9 cellular contexts compared by ENCODE assay signal in the genomic region with DNA sequence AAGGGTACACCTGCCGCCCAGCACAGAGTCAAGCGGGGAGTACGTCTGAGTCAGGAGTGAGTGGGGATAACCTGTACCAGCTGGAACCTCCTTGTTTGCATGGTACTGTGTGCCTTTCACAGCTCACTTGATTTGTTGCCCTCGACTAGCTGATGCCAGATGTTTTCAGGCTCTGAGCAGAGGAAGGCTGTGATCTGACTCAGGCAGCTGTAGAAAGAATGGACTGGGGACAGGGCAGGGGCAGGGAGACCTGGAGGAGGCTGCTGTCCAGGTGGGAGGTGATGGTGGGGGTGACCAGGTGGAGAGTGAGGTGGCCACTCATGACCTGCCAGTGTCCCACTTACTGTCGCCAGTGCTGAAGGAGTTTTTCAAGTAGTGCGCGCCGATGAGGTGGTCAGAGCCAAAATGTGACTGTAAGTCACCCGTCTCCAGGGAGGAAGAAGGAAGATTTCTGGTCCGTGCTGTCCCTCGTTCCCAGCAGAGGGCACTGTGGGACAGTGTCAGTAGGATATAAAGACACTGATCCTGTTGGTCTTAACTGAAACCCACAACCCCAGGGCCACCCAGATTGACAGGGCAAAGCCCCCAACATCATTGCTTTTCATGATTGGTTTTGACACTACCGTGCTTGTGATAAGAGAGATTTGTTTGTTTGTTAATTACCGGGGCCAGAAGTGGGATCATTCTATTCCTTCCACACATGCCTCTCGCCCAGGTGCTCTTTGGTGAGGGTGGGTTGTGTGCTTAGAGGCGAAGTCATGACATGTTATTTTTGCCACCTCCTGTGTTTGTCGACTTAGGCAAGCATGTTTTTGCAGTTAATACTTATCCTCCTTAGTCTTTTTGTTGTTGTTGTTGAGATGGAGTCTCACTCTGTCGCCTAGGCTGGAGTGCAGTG.
DNase-seq lines count a peak whose midpoint lies in the region; ATAC-seq, FAIRE-seq and TF ChIP-seq lines count a peak whose summit lies in the region.
"Had no signal": no experiment of that assay in that cellular context is flagged by ENCODE, and none has a peak within 500 bp of the region (broad histone marks: within the 10 kb centered on the region; RNA-seq: fewer than 3 reads in every experiment).

No MANE protein-coding gene starts in this region.

- H3K4me3 ChIP-seq in Loucy (ENCODE audit: low read length, poor library complexity, severe bottlenecking), result no peak overlapping the region

- H3K4me3 Mint-ChIP-seq in osteocyte (ENCODE audit: unreplicated experiment) (no peak overlapping the region), type B pancreatic cell (no peak overlapping the region)

- no peak overlapping the region for H3K9ac ChIP-seq in Loucy (ENCODE audit: low read depth, low read length, poor library complexity, severe bottlenecking)

- H3K9me3 Mint-ChIP-seq in osteocyte (ENCODE audit: unreplicated experiment) (peaks cover 7% of the 10 kb centered on the region), type B pancreatic cell (no peaks in the 10 kb centered on the region)

- TF ChIP-seq CTCF in Loucy (conservative IDR thresholded peaks at IDR 0.05; ENCODE audit: low read length), result peak; percentile 85
- TF ChIP-seq CTCF in osteocyte (IDR thresholded peaks at IDR 0.05), result peak; percentile 83
- peak; percentile 83 for TF ChIP-seq CTCF in type B pancreatic cell (conservative IDR thresholded peaks at IDR 0.05)

- no peaks in the 10 kb centered on the region for H4K20me1 ChIP-seq in Loucy (ENCODE audit: insufficient read depth, low read length, poor library complexity, severe bottlenecking)

- H3K4me2 ChIP-seq in Loucy (ENCODE audit: low read depth, low read length, poor library complexity, severe bottlenecking), result no peak overlapping the region

- no peaks in the 10 kb centered on the region for H3K9me2 ChIP-seq in Loucy (replicated peaks; ENCODE audit: low read depth, low read length)

- H2AFZ ChIP-seq in Loucy (ENCODE audit: low read length), result no peak overlapping the region

- no peak for ATAC-seq in HG03025 (IDR thresholded peaks at IDR 0.05; ENCODE audit: low FRiP score, unreplicated experiment)

- no peaks in the 10 kb centered on the region for H3K4me1 ChIP-seq in Loucy (ENCODE audit: insufficient read depth, low read length, poor library complexity, severe bottlenecking)

- peaks cover 14% of the 10 kb centered on the region for H3K36me3 ChIP-seq in Loucy (ENCODE audit: insufficient read depth, low read length)

- DNase-seq in DMS153 (lab: John Stamatoyannopoulos, UW) (peak; percentile 57), RPMI8226 (peak; percentile 64), frontal cortex (ENCODE audit: low spot score in 2 of 2) (peak; percentile 38 to 76), osteocyte (ENCODE audit: extremely low spot score, unreplicated experiment) (peak; percentile 88), type B pancreatic cell (ENCODE audit: extremely low spot score, unreplicated experiment) (no peak)
- DNase-seq in activated effector memory CD4-positive, alpha-beta T cell treated with anti-CD3 and anti-CD28 coated beads, Interleukin-2, amount 50 U/mL, for 16 hours, result peak; percentile 78

- peaks cover 12% of the 10 kb centered on the region for H3K36me3 Mint-ChIP-seq in osteocyte (ENCODE audit: unreplicated experiment)
- H3K36me3 Mint-ChIP-seq in type B pancreatic cell, result peaks cover 11% of the 10 kb centered on the region

- H3K79me2 ChIP-seq in Loucy (ENCODE audit: insufficient read depth, low read length), result no peaks in the 10 kb centered on the region

- H3F3A ChIP-seq in Loucy (ENCODE audit: low read depth), result no peaks in the 10 kb centered on the region

- H3K27me3 Mint-ChIP-seq in osteocyte (ENCODE audit: unreplicated experiment) (no peaks in the 10 kb centered on the region), type B pancreatic cell (no peaks in the 10 kb centered on the region)

- no peaks in the 10 kb centered on the region for H3K9me3 ChIP-seq in Loucy (ENCODE audit: insufficient read depth, low read depth, low read length)

- H3K4me1 Mint-ChIP-seq in osteocyte (ENCODE audit: unreplicated experiment) (peaks cover 2% of the 10 kb centered on the region), type B pancreatic cell (ENCODE audit: unreplicated experiment) (peaks cover 5% of the 10 kb centered on the region)

- H3K27me3 ChIP-seq in Loucy (ENCODE audit: insufficient read depth, low read length, poor library complexity, severe bottlenecking), result no peaks in the 10 kb centered on the region

- no peak for FAIRE-seq in frontal cortex (lab: Jason Lieb, UNC)
- FAIRE-seq: TTC549 had no signal

- H3K27ac Mint-ChIP-seq in osteocyte (ENCODE audit: unreplicated experiment) (peak overlapping the region; percentile 13), type B pancreatic cell (peak overlapping the region; percentile 61)
